Comparison of ENCODE assay signal across 22 cellular contexts in the genomic region with DNA sequence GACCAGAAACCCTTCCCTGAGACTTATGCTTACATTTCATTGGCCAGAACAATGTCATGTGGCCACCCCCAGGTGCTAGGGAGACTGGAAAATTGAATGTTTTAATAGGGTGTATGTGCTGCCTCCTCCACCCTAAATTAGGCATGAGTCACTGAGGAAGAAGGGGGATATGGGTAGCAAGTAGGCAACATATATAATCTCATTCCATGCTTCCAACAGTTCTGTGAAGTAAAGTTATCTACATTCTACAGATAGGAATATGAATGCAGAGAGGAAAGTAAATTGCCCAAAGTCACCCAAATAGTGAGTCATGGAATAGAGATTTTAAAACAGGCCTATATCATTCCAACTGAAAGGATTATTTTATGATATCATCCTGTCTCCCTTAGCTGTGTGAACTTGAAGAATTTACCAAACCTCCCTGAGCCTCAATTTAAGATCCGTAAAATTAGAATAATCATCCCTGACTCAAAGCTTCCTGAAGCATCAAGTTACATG.
DNase-seq lines count a peak whose midpoint lies in the region; ATAC-seq and TF ChIP-seq lines count a peak whose summit lies in the region.
"Had no signal": no experiment of that assay in that cellular context is flagged by ENCODE, and none has a peak within 500 bp of the region (broad histone marks: within the 10 kb centered on the region; RNA-seq: fewer than 3 reads in every experiment).

No MANE protein-coding gene starts in this region.

- H3K4me3 ChIP-seq in esophagus muscularis mucosa (no peak overlapping the region), skeletal muscle satellite cell (ENCODE audit: low read length) (no peak overlapping the region)
- H3K4me3 ChIP-seq: SK-N-MC, skin epidermis had no signal

- no peak for TF ChIP-seq EP300 in esophagus muscularis mucosa (IDR thresholded peaks at IDR 0.05)

- TF ChIP-seq POLR2A in esophagus muscularis mucosa (IDR thresholded peaks at IDR 0.05; ENCODE audit: low read depth) = no peak

- H3K27me3 ChIP-seq in esophagus muscularis mucosa (no peaks in the 10 kb centered on the region), skeletal muscle satellite cell (ENCODE audit: control insufficient read depth, insufficient read depth, low read length) (no peaks in the 10 kb centered on the region)

- H3K9me3 Mint-ChIP-seq in progenitor cell of endocrine pancreas (ENCODE audit: low read depth) = peaks cover 5% of the 10 kb centered on the region
- H3K9me3 Mint-ChIP-seq: CD8-positive, alpha-beta memory T cell; stimulated activated effector memory CD8-positive, alpha-beta T cell treated with anti-CD3 and anti-CD28 coated beads, Interleukin-12 subunit alpha, Interleukin-12 subunit beta, amount 100 ng/mL, for 72 hours had no signal

- 83% methylated on average over 1 of the region's 1 CpG for WGBS in esophagus muscularis mucosa

- H3K27ac ChIP-seq in esophagus muscularis mucosa (replicated peaks in 1 of 4) = no peak overlapping the region
- H3K27ac ChIP-seq: SK-N-MC, skin epidermis had no signal

- H3K36me3 ChIP-seq in esophagus muscularis mucosa = no peaks in the 10 kb centered on the region
- H3K36me3 ChIP-seq in skeletal muscle satellite cell (ENCODE audit: insufficient read depth, low read length) = no peaks in the 10 kb centered on the region

- no peaks in the 10 kb centered on the region for H3K36me3 Mint-ChIP-seq in progenitor cell of endocrine pancreas (ENCODE audit: insufficient read depth)
- H3K36me3 Mint-ChIP-seq: stimulated activated effector memory CD8-positive, alpha-beta T cell treated with anti-CD3 and anti-CD28 coated beads, Interleukin-12 subunit alpha, Interleukin-12 subunit beta, amount 100 ng/mL, for 72 hours; type B pancreatic cell had no signal

- peak; percentile 84 for ATAC-seq in SK-N-SH treated with all-trans-retinoic acid at 6 μM for 48 hours
- no peak for ATAC-seq in GM18861 (IDR thresholded peaks at IDR 0.05; ENCODE audit: unreplicated experiment)
- ATAC-seq in GM19324 (IDR thresholded peaks at IDR 0.05; ENCODE audit: low FRiP score, unreplicated experiment) = no peak
- ATAC-seq: activated T-cell treated with anti-CD3 and anti-CD28 coated beads, Interleukin-2, amount 50 U/mL, for 72 hours; stimulated activated effector memory CD8-positive, alpha-beta T cell treated with anti-CD3 and anti-CD28 coated beads, Interleukin-12 subunit alpha, Interleukin-12 subunit beta, amount 100 ng/mL, for 72 hours had no signal

- H3K9me3 ChIP-seq in esophagus muscularis mucosa (no peaks in the 10 kb centered on the region), skeletal muscle satellite cell (replicated peaks; ENCODE audit: low read length) (no peaks in the 10 kb centered on the region)

- intact Hi-C loops in esophagus muscularis mucosa (cut with DNase I) = no loop called here

- H3K4me1 ChIP-seq in esophagus muscularis mucosa (peaks cover 0 to 6% (median 2%) of the 10 kb centered on the region in 4 donors), skeletal muscle satellite cell (ENCODE audit: control insufficient read depth, insufficient read depth, low read length) (peaks cover 38% of the 10 kb centered on the region)

- no peak overlapping the region for H3K4me3 Mint-ChIP-seq in progenitor cell of endocrine pancreas (ENCODE audit: low read depth)
- H3K4me3 Mint-ChIP-seq: activated naive CD8-positive, alpha-beta T cell treated with anti-CD3 and anti-CD28 coated beads, Interleukin-2, amount 10 ng/mL, durations not matched to agents 7 days and 5 days; activated T-cell treated with anti-CD3 and anti-CD28 coated beads, Interleukin-2, amount 50 U/mL, for 72 hours; CD8-positive, alpha-beta memory T cell; stimulated activated effector memory CD8-positive, alpha-beta T cell treated with anti-CD3 and anti-CD28 coated beads, Interleukin-12 subunit alpha, Interleukin-12 subunit beta, amount 100 ng/mL, for 72 hours; type B pancreatic cell had no signal

- H3K9ac ChIP-seq in skeletal muscle satellite cell (ENCODE audit: low read depth, low read length) = no peak overlapping the region

- H3K4me2 ChIP-seq in skeletal muscle satellite cell (ENCODE audit: low read length) = peak overlapping the region; percentile 22

- peaks cover 15% of the 10 kb centered on the region for H3K4me1 Mint-ChIP-seq in progenitor cell of endocrine pancreas (ENCODE audit: low read depth)

- DNase-seq in HCEC 1CT (peak; percentile 78), esophagus muscularis mucosa (ENCODE audit: extremely low spot score) (peak; percentile 10), progenitor cell of endocrine pancreas (ENCODE audit: low spot score, unreplicated experiment) (no peak)
- no peak for DNase-seq in activated CD8-positive, alpha-beta memory T cell treated with anti-CD3 and anti-CD28 coated beads for 24 hours
- DNase-seq: activated CD4-positive, alpha-beta T cell treated with anti-CD3 and anti-CD28 coated beads, Interleukin-2, amount 50 U/mL, for 4 hours; activated naive CD8-positive, alpha-beta T cell treated with anti-CD3 and anti-CD28 coated beads, Interleukin-2, amount 10 ng/mL, durations not matched to agents 7 days and 5 days; activated T-cell treated with anti-CD3 and anti-CD28 coated beads, Interleukin-2, amount 50 U/mL, for 72 hours; CD8-positive, alpha-beta memory T cell; cerebellar nuclear complex; glutamatergic neuron; midbrain; NCI-H1930; NCI-H510A treated with DMSO at 0.1 percent for 48 hours; occipital lobe had no signal

- TF ChIP-seq CTCF in esophagus muscularis mucosa (IDR thresholded peaks at IDR 0.05) = no peak
- no peak for TF ChIP-seq CTCF in progenitor cell of endocrine pancreas (IDR thresholded peaks at IDR 0.05; ENCODE audit: unreplicated experiment)

- no peak overlapping the region for H3K27ac Mint-ChIP-seq in progenitor cell of endocrine pancreas
- H3K27ac Mint-ChIP-seq: activated naive CD8-positive, alpha-beta T cell treated with anti-CD3 and anti-CD28 coated beads, Interleukin-2, amount 10 ng/mL, durations not matched to agents 7 days and 5 days; activated T-cell treated with anti-CD3 and anti-CD28 coated beads, Interleukin-2, amount 50 U/mL, for 72 hours; CD8-positive, alpha-beta memory T cell; stimulated activated effector memory CD8-positive, alpha-beta T cell treated with anti-CD3 and anti-CD28 coated beads, Interleukin-12 subunit alpha, Interleukin-12 subunit beta, amount 100 ng/mL, for 72 hours; type B pancreatic cell had no signal

- H3K27me3 Mint-ChIP-seq in progenitor cell of endocrine pancreas = peaks cover 3% of the 10 kb centered on the region
- H3K27me3 Mint-ChIP-seq: type B pancreatic cell had no signal

TF ChIP-seq in SK-N-SH treated with all-trans-retinoic acid at 6 μM for 48 hours, 23 proteins besides CTCF, POLR2A, EP300 and RAD21:
- TF ChIP-seq ISL1 (CRISPR knock-in tag; IDR thresholded peaks at IDR 0.05) = 0 out of 2 replicates have a peak, but pooled peaks have one; percentile 18
- TF ChIP-seq, protein P1, sequence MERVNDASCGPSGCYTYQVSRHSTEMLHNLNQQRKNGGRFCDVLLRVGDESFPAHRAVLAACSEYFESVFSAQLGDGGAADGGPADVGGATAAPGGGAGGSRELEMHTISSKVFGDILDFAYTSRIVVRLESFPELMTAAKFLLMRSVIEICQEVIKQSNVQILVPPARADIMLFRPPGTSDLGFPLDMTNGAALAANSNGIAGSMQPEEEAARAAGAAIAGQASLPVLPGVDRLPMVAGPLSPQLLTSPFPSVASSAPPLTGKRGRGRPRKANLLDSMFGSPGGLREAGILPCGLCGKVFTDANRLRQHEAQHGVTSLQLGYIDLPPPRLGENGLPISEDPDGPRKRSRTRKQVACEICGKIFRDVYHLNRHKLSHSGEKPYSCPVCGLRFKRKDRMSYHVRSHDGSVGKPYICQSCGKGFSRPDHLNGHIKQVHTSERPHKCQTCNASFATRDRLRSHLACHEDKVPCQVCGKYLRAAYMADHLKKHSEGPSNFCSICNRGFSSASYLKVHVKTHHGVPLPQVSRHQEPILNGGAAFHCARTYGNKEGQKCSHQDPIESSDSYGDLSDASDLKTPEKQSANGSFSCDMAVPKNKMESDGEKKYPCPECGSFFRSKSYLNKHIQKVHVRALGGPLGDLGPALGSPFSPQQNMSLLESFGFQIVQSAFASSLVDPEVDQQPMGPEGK (CRISPR knock-in tag; IDR thresholded peaks at IDR 0.05; ENCODE audit: borderline replicate concordance) = no peak
- TF ChIP-seq ZNF70 (CRISPR knock-in tag; IDR thresholded peaks at IDR 0.05) = no peak
- no peak for TF ChIP-seq CSDC2 (CRISPR knock-in tag; IDR thresholded peaks at IDR 0.05)
- TF ChIP-seq, protein P2, sequence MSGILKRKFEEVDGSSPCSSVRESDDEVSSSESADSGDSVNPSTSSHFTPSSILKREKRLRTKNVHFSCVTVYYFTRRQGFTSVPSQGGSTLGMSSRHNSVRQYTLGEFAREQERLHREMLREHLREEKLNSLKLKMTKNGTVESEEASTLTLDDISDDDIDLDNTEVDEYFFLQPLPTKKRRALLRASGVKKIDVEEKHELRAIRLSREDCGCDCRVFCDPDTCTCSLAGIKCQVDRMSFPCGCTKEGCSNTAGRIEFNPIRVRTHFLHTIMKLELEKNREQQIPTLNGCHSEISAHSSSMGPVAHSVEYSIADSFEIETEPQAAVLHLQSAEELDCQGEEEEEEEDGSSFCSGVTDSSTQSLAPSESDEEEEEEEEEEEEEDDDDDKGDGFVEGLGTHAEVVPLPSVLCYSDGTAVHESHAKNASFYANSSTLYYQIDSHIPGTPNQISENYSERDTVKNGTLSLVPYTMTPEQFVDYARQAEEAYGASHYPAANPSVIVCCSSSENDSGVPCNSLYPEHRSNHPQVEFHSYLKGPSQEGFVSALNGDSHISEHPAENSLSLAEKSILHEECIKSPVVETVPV (CRISPR knock-in tag; IDR thresholded peaks at IDR 0.05) = no peak
- no peak for TF ChIP-seq ARNTL (CRISPR knock-in tag; IDR thresholded peaks at IDR 0.05; ENCODE audit: borderline replicate concordance, low read depth)
- no peak for TF ChIP-seq ZFP30 (CRISPR knock-in tag; IDR thresholded peaks at IDR 0.05)
- TF ChIP-seq SNAI2 (CRISPR knock-in tag; IDR thresholded peaks at IDR 0.05) = no peak

Comparison
In these comparisons a context has a peak if more than half of its experiments do, and no peak if none do; other contexts are left out.
1. DNase-seq: peak in HCEC 1CT (single experiment) and esophagus muscularis mucosa (single experiment); none in progenitor cell of endocrine pancreas (single experiment) and activated CD8-positive, alpha-beta memory T cell treated with anti-CD3 and anti-CD28 coated beads for 24 hours (single experiment).